Comparison of ENCODE assay signal across 21 cellular contexts in genomic region chr3:37599186-37599585, GRCh38.
"Had no signal": no experiment of that assay in that cellular context is flagged by ENCODE, and none has a peak within 500 bp of the region (broad histone marks: within the 10 kb centered on the region; RNA-seq: fewer than 3 reads in every experiment).

No MANE protein-coding gene starts in this region.

- H3K4me3 ChIP-seq: colonic mucosa, dorsolateral prefrontal cortex, tibial nerve had no signal

- DNase-seq: activated gamma-delta T cell treated with Interleukin-2 at 50 U/mL for 16 hours; activated T-cell treated with anti-CD3 and anti-CD28 coated beads, Interleukin-2, amount 50 U/mL, for 1 hour; anterior cingulate cortex; brain microvascular endothelial cell; colonic mucosa; dorsolateral prefrontal cortex; endodermal cell; foreskin melanocyte; islet precursor cell; left colon; natural killer cell; stimulated activated CD4-positive, alpha-beta T cell treated with anti-CD3 and anti-CD28 coated beads, Interleukin-12 subunit alpha, Interleukin-12 subunit beta, amount 100 ng/mL, for 4 hours; stimulated activated CD4-positive, alpha-beta T cell treated with anti-CD3 and anti-CD28 coated beads, Interleukin-4, amount 100 ng/mL, for 4 hours; stimulated activated naive CD8-positive, alpha-beta T cell treated with anti-CD3 and anti-CD28 coated beads, Interleukin-15, Interleukin-2, amounts not matched to agents 100 U/mL and 50 U/mL, for 24 hours; T-helper 1 cell; T-helper 9 cell had no signal

- H3K4me1 ChIP-seq: colonic mucosa, tibial nerve had no signal

- H3K36me3 ChIP-seq: brain microvascular endothelial cell, colonic mucosa, tibial nerve had no signal

- H3K4me3 Mint-ChIP-seq: activated naive CD4-positive, alpha-beta T cell treated with anti-CD3 and anti-CD28 coated beads, Interleukin-2, amount 50 U/mL, for 24 hours; endodermal cell; natural killer cell; WTC11 had no signal

- H3K27ac Mint-ChIP-seq: activated naive CD4-positive, alpha-beta T cell treated with anti-CD3 and anti-CD28 coated beads, Interleukin-2, amount 50 U/mL, for 24 hours; endodermal cell; natural killer cell; progenitor cell of endocrine pancreas; WTC11 had no signal

- H3K9me3 Mint-ChIP-seq: activated naive CD4-positive, alpha-beta T cell treated with anti-CD3 and anti-CD28 coated beads, Interleukin-2, amount 50 U/mL, for 24 hours; endodermal cell; natural killer cell; WTC11 had no signal

- H3K4me1 Mint-ChIP-seq: activated naive CD4-positive, alpha-beta T cell treated with anti-CD3 and anti-CD28 coated beads, Interleukin-2, amount 50 U/mL, for 24 hours; endodermal cell; natural killer cell had no signal

- H3K36me3 Mint-ChIP-seq: activated naive CD4-positive, alpha-beta T cell treated with anti-CD3 and anti-CD28 coated beads, Interleukin-2, amount 50 U/mL, for 24 hours; natural killer cell; WTC11 had no signal

- H3K27me3 Mint-ChIP-seq: progenitor cell of endocrine pancreas had no signal

- H3K27ac ChIP-seq: brain microvascular endothelial cell, colonic mucosa, dorsolateral prefrontal cortex, epithelial cell of prostate, tibial nerve had no signal

- ATAC-seq: left colon; natural killer cell; stimulated activated naive CD8-positive, alpha-beta T cell treated with anti-CD3 and anti-CD28 coated beads, Interleukin-15, Interleukin-2, amounts not matched to agents 100 U/mL and 50 U/mL, for 24 hours; WTC11 had no signal

- H3K27me3 ChIP-seq: brain microvascular endothelial cell, colonic mucosa, dorsolateral prefrontal cortex, tibial nerve had no signal

- H3K9me3 ChIP-seq: colonic mucosa, tibial nerve had no signal
